Comparison of ENCODE assay signal across 12 cellular contexts in the genomic region with DNA sequence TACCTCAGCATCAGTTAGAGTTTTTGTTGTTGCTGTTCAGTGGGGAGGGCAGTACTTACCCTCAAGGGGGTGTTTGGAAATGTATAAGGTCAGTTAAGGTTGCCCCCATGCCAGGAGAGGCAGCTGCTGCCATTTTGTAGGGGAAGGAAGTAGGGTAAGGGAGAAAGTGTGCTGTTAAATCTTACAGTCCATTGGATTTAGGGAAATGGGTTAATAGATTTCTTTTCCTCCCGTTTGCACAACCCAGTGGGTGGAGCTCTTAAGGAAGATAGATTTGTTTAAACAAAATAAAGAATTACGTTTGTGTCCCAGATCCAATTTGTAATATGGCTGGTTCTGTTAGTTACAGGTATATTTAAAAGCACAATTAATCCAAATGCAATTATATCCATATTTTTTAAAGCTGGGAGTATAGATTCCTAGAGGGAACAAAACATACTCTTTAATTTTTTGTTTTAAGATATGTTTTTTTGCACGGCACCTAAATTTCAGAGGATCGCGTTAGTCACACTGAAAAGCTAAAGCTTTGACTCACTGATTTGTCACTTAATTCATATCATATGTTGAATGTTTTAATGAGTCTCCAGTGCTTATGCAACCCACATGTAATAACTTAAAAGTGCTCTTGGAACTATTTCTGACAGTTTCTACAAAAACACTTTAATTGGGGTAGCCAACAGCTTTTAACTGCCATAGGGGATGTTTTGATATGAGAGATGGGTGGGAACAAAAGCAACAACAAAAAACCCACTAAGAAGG. TPM values are rescaled to one million over a fixed set of nuclear protein-coding genes. Genes with fewer than 3 reads are reported as not detected.
DNase-seq lines count a peak whose midpoint lies in the region; ATAC-seq and TF ChIP-seq lines count a peak whose summit lies in the region.
"Had no signal": no experiment of that assay in that cellular context is flagged by ENCODE, and none has a peak within 500 bp of the region (broad histone marks: within the 10 kb centered on the region; RNA-seq: fewer than 3 reads in every experiment).

No MANE protein-coding gene starts in this region.

- TF ChIP-seq CTCF in fibroblast of mammary gland (conservative IDR thresholded peaks at IDR 0.05; ENCODE audit: control insufficient read depth, insufficient read depth, low read depth, low read length) (no peak), transverse colon (IDR thresholded peaks at IDR 0.05) (no peak), esophagus muscularis mucosa (IDR thresholded peaks at IDR 0.05) (no peak)

- ATAC-seq in SK-N-SH treated with all-trans-retinoic acid at 6 μM for 48 hours (peak; percentile 81), HG02885 (IDR thresholded peaks at IDR 0.05; ENCODE audit: poor library complexity, unreplicated experiment) (no peak)
- ATAC-seq: psoas muscle had no signal

- WGBS in transverse colon (ENCODE audit: low coverage in 1 of 2), 2 donors, result 61 to 71% methylated on average over 4 to 5 of the region's 5 CpGs
- 58% methylated on average over 5 of the region's 5 CpGs for WGBS in esophagus muscularis mucosa

- no peak overlapping the region for H3K27ac ChIP-seq in transverse colon
- H3K27ac ChIP-seq in esophagus muscularis mucosa (replicated peaks in 1 of 4), result no peak overlapping the region
- H3K27ac ChIP-seq: ascending aorta, psoas muscle had no signal

- H3K4me3 ChIP-seq in fibroblast of mammary gland (ENCODE audit: control insufficient read depth, low read depth, low read length) (peak overlapping the region; percentile 31), transverse colon (no peak overlapping the region), esophagus muscularis mucosa (no peak overlapping the region)
- H3K4me3 ChIP-seq: ascending aorta, psoas muscle had no signal

- intact Hi-C loops in transverse colon (cut with DNase I; ENCODE audit: low total_unique reads) (no loop called here), esophagus muscularis mucosa (cut with DNase I) (no loop called here)

- H3K4me1 ChIP-seq in transverse colon (no peaks in the 10 kb centered on the region), esophagus muscularis mucosa (no peaks in the 10 kb centered on the region)
- H3K4me1 ChIP-seq: ascending aorta, psoas muscle had no signal

- H3K9me3 ChIP-seq in transverse colon (no peaks in the 10 kb centered on the region), esophagus muscularis mucosa (no peaks in the 10 kb centered on the region)
- H3K9me3 ChIP-seq: ascending aorta, psoas muscle had no signal

- TF ChIP-seq EP300 in transverse colon (IDR thresholded peaks at IDR 0.05; ENCODE audit: low read depth) (no peak), esophagus muscularis mucosa (IDR thresholded peaks at IDR 0.05) (no peak)

- H3K36me3 ChIP-seq in transverse colon, result no peaks in the 10 kb centered on the region
- H3K36me3 ChIP-seq in esophagus muscularis mucosa, result no peaks in the 10 kb centered on the region
- H3K36me3 ChIP-seq: ascending aorta had no signal

- H3K27me3 ChIP-seq in transverse colon (no peaks in the 10 kb centered on the region), esophagus muscularis mucosa (peaks cover 0 to 11% (median 0%) of the 10 kb centered on the region in 4 donors)
- H3K27me3 ChIP-seq: ascending aorta had no signal

- in situ Hi-C loops in transverse colon (cut with MboI; ENCODE audit: low pct_ligation_motif_present in 1 of 4, low pct_unique_long_range_greater_than_20kb in 1 of 4, low sequenced_read_pairs in 3 of 4), result no loop called here

- TF ChIP-seq POLR2A in transverse colon (IDR thresholded peaks at IDR 0.05) (no peak), esophagus muscularis mucosa (IDR thresholded peaks at IDR 0.05; ENCODE audit: low read depth) (no peak)

- peak; percentile 91 for DNase-seq in HCEC 1CT
- DNase-seq in fibroblast of mammary gland (ENCODE audit: low read depth), result peak; percentile 93
- DNase-seq in stromal cell of bone marrow (ENCODE audit: low read depth), result peak; percentile 81
- DNase-seq in transverse colon, result no peak
- DNase-seq in NCI-H510A treated with DMSO at 0.1 percent for 48 hours (lab: John Stamatoyannopoulos, UW), result no peak
- DNase-seq in esophagus muscularis mucosa (ENCODE audit: extremely low spot score), result no peak
- DNase-seq: activated CD4-positive, CD25-positive, alpha-beta regulatory T cell; NCI-H774; psoas muscle had no signal

TF ChIP-seq in SK-N-SH treated with all-trans-retinoic acid at 6 μM for 48 hours, 23 proteins besides CTCF, POLR2A, EP300 and RAD21:
- TF ChIP-seq ESRRG (CRISPR knock-in tag; IDR thresholded peaks at IDR 0.05) (no peak), TOX (CRISPR knock-in tag; IDR thresholded peaks at IDR 0.05; ENCODE audit: borderline replicate concordance) (no peak), BACH2 (CRISPR knock-in tag; IDR thresholded peaks at IDR 0.05; ENCODE audit: borderline replicate concordance) (no peak), ZNF70 (CRISPR knock-in tag; IDR thresholded peaks at IDR 0.05) (no peak), CSDC2 (CRISPR knock-in tag; IDR thresholded peaks at IDR 0.05) (no peak), RARB (CRISPR knock-in tag; IDR thresholded peaks at IDR 0.05) (no peak)
- TF ChIP-seq, protein P1, sequence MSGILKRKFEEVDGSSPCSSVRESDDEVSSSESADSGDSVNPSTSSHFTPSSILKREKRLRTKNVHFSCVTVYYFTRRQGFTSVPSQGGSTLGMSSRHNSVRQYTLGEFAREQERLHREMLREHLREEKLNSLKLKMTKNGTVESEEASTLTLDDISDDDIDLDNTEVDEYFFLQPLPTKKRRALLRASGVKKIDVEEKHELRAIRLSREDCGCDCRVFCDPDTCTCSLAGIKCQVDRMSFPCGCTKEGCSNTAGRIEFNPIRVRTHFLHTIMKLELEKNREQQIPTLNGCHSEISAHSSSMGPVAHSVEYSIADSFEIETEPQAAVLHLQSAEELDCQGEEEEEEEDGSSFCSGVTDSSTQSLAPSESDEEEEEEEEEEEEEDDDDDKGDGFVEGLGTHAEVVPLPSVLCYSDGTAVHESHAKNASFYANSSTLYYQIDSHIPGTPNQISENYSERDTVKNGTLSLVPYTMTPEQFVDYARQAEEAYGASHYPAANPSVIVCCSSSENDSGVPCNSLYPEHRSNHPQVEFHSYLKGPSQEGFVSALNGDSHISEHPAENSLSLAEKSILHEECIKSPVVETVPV (CRISPR knock-in tag; IDR thresholded peaks at IDR 0.05), result no peak
- TF ChIP-seq, protein P2, sequence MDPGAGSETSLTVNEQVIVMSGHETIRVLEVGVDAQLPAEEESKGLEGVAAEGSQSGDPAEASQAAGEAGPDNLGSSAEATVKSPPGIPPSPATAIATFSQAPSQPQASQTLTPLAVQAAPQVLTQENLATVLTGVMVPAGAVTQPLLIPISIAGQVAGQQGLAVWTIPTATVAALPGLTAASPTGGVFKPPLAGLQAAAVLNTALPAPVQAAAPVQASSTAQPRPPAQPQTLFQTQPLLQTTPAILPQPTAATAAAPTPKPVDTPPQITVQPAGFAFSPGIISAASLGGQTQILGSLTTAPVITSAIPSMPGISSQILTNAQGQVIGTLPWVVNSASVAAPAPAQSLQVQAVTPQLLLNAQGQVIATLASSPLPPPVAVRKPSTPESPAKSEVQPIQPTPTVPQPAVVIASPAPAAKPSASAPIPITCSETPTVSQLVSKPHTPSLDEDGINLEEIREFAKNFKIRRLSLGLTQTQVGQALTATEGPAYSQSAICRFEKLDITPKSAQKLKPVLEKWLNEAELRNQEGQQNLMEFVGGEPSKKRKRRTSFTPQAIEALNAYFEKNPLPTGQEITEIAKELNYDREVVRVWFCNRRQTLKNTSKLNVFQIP (CRISPR knock-in tag; IDR thresholded peaks at IDR 0.05; ENCODE audit: borderline replicate concordance, low read depth), result no peak
- TF ChIP-seq, protein P3, sequence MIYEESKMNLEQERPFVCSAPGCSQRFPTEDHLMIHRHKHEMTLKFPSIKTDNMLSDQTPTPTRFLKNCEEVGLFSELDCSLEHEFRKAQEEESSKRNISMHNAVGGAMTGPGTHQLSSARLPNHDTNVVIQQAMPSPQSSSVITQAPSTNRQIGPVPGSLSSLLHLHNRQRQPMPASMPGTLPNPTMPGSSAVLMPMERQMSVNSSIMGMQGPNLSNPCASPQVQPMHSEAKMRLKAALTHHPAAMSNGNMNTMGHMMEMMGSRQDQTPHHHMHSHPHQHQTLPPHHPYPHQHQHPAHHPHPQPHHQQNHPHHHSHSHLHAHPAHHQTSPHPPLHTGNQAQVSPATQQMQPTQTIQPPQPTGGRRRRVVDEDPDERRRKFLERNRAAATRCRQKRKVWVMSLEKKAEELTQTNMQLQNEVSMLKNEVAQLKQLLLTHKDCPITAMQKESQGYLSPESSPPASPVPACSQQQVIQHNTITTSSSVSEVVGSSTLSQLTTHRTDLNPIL (CRISPR knock-in tag; IDR thresholded peaks at IDR 0.05; ENCODE audit: low read depth), result no peak
- TF ChIP-seq, protein P4, sequence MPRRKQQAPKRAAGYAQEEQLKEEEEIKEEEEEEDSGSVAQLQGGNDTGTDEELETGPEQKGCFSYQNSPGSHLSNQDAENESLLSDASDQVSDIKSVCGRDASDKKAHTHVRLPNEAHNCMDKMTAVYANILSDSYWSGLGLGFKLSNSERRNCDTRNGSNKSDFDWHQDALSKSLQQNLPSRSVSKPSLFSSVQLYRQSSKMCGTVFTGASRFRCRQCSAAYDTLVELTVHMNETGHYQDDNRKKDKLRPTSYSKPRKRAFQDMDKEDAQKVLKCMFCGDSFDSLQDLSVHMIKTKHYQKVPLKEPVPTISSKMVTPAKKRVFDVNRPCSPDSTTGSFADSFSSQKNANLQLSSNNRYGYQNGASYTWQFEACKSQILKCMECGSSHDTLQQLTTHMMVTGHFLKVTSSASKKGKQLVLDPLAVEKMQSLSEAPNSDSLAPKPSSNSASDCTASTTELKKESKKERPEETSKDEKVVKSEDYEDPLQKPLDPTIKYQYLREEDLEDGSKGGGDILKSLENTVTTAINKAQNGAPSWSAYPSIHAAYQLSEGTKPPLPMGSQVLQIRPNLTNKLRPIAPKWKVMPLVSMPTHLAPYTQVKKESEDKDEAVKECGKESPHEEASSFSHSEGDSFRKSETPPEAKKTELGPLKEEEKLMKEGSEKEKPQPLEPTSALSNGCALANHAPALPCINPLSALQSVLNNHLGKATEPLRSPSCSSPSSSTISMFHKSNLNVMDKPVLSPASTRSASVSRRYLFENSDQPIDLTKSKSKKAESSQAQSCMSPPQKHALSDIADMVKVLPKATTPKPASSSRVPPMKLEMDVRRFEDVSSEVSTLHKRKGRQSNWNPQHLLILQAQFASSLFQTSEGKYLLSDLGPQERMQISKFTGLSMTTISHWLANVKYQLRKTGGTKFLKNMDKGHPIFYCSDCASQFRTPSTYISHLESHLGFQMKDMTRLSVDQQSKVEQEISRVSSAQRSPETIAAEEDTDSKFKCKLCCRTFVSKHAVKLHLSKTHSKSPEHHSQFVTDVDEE (CRISPR knock-in tag; IDR thresholded peaks at IDR 0.05), result no peak

RNA-seq across cellular contexts. Expression of a gene that starts 9.0 kb away (rescaled TPM):
- total RNA-seq in transverse colon (10 to 100 TPM in 3 of 4 donors, 1 to 10 TPM in 1; 7.5 to 19.9 (median 16.4) TPM), esophagus muscularis mucosa (10 to 100 TPM; 20.3 to 27.9 (median 25.5) TPM)

Comparison
In these comparisons a context has a peak if more than half of its experiments do, and no peak if none do; other contexts are left out.
1. DNase-seq: peak in HCEC 1CT (single experiment), fibroblast of mammary gland (single experiment) and stromal cell of bone marrow (single experiment); none in transverse colon (single experiment), NCI-H510A treated with DMSO at 0.1 percent for 48 hours (single experiment) and esophagus muscularis mucosa (single experiment).